Comparison of ENCODE assay signal across 19 cellular contexts in genomic region chr17:72699566-72699965, GRCh38.
DNase-seq lines count a peak whose midpoint lies in the region; ATAC-seq and TF ChIP-seq lines count a peak whose summit lies in the region.
"Had no signal": no experiment of that assay in that cellular context is flagged by ENCODE, and none has a peak within 500 bp of the region (broad histone marks: within the 10 kb centered on the region; RNA-seq: fewer than 3 reads in every experiment).

No MANE protein-coding gene starts in this region.

- H2AK5ac ChIP-seq in mesendoderm (ENCODE audit: low read length), result no peak overlapping the region

- H3K4me1 ChIP-seq in right atrium auricular region (no peaks in the 10 kb centered on the region), testis (no peaks in the 10 kb centered on the region), mesendoderm (ENCODE audit: control insufficient read depth, low read depth, low read length) (no peaks in the 10 kb centered on the region), body of pancreas (no peaks in the 10 kb centered on the region)
- H3K4me1 ChIP-seq: gastroesophageal sphincter, left lung, upper lobe of right lung had no signal

- no peak overlapping the region for H3K9ac ChIP-seq in mesendoderm (ENCODE audit: low read length)

- H3K4ac ChIP-seq in mesendoderm (ENCODE audit: low read depth, low read length), result no peak overlapping the region

- no peak overlapping the region for H3K4me2 ChIP-seq in mesendoderm (ENCODE audit: low read length)

- WGBS in testis, 2 donors, result 47 to 75% methylated on average over 4 to 5 of the region's 5 CpGs
- WGBS in mesendoderm (ENCODE audit: extremely low coverage, insufficient coverage, low lambda C conversion rate), result no CpG with 5 or more reads among the region's 5 CpGs
- WGBS in body of pancreas, 2 donors, result 70 to 82% methylated on average over 4 to 5 of the region's 5 CpGs

- no peak for TF ChIP-seq POLR2A in testis (IDR thresholded peaks at IDR 0.05)
- TF ChIP-seq POLR2A in body of pancreas (IDR thresholded peaks at IDR 0.05), result no peak

- H2BK120ac ChIP-seq in mesendoderm (ENCODE audit: low read depth, low read length), result no peak overlapping the region

- no peaks in the 10 kb centered on the region for H3K79me2 ChIP-seq in mesendoderm (ENCODE audit: control insufficient read depth, insufficient read depth, low read length)

- intact Hi-C loops in left cardiac atrium (cut with DNase I), result no loop called here
- intact Hi-C loops in testis (cut with DNase I; ENCODE audit: low total_unique reads), result no loop called here
- intact Hi-C loops in body of pancreas (cut with DNase I), result loop anchor here (10.0 kb wide), 1 partner anchor 135 kb away; no protein-coding TSS in a partner anchor

- H3K79me1 ChIP-seq in mesendoderm (ENCODE audit: low read length), result no peaks in the 10 kb centered on the region

- no peaks in the 10 kb centered on the region for H3K36me3 ChIP-seq in right atrium auricular region
- no peaks in the 10 kb centered on the region for H3K36me3 ChIP-seq in testis (ENCODE audit: low read depth, missing control alignments)
- no peaks in the 10 kb centered on the region for H3K36me3 ChIP-seq in mesendoderm (ENCODE audit: control insufficient read depth, insufficient read depth, low read length)
- no peaks in the 10 kb centered on the region for H3K36me3 ChIP-seq in body of pancreas (replicated peaks in 1 of 2; ENCODE audit: insufficient read depth in 1 of 2, low read depth in 2 of 2)
- H3K36me3 ChIP-seq: left lung, SJSA1, upper lobe of right lung had no signal

- H3K18ac ChIP-seq in mesendoderm (ENCODE audit: low read length), result no peak overlapping the region

- no peak overlapping the region for H4K5ac ChIP-seq in mesendoderm (ENCODE audit: low read length)

- no peak overlapping the region for H3K23ac ChIP-seq in mesendoderm (ENCODE audit: low read length)

- DNase-seq in left cardiac atrium (peak; percentile 70), right atrium auricular region (ENCODE audit: low spot score) (no peak), astrocyte of the spinal cord (ENCODE audit: low read depth, low spot score) (peak; percentile 50), hypothalamus (lab: John Stamatoyannopoulos, UW) (peak in 37 of 51 donors; percentile 8 to 82 (median 48)), testis (peak; percentile 79), mesendoderm (no peak), body of pancreas (no peak)
- DNase-seq in stimulated activated CD4-positive, alpha-beta T cell treated with anti-CD3 and anti-CD28 coated beads, Interleukin-4, amount 100 ng/mL, for 1 hour, result no peak
- DNase-seq: activated CD8-positive, alpha-beta memory T cell treated with anti-CD3 and anti-CD28 coated beads, Interleukin-2, amount 10 ng/mL, durations not matched to agents 7 days and 5 days; activated naive CD4-positive, alpha-beta T cell treated with anti-CD3 and anti-CD28 coated beads, Interleukin-2, amount 10 ng/mL, durations not matched to agents 7 days and 5 days; dermis blood vessel endothelial cell; left lung; NCI-H1436; NCI-H748 treated with DMSO at 0.1 percent for 48 hours; stimulated activated CD4-positive, alpha-beta T cell treated with anti-CD3 and anti-CD28 coated beads, Interleukin-15, amount 100 ng/mL, for 24 hours; stimulated activated CD8-positive, alpha-beta memory T cell treated with anti-CD3 and anti-CD28 coated beads, Interleukin-4, amount 100 ng/mL, for 48 hours; upper lobe of right lung had no signal

- no peak for TF ChIP-seq CTCF in right atrium auricular region (IDR thresholded peaks at IDR 0.05)
- no peak for TF ChIP-seq CTCF in astrocyte of the spinal cord (IDR thresholded peaks at IDR 0.05; ENCODE audit: low read depth, low read length)
- no peak for TF ChIP-seq CTCF in testis (IDR thresholded peaks at IDR 0.05)
- TF ChIP-seq CTCF in body of pancreas (IDR thresholded peaks at IDR 0.05), result no peak

- H3K27ac ChIP-seq in right atrium auricular region (no peak overlapping the region), testis (peak overlapping the region; percentile 25 to 41), mesendoderm (ENCODE audit: low read depth, low read length) (no peak overlapping the region), body of pancreas (peak overlapping the region in 2 of 4 donors; percentile 2 to 9)
- H3K27ac ChIP-seq: gastroesophageal sphincter, left lung, SJSA1, upper lobe of right lung had no signal

- H3K4me3 ChIP-seq in right atrium auricular region (no peak overlapping the region), astrocyte of the spinal cord (ENCODE audit: low read depth, low read length) (no peak overlapping the region), testis (no peak overlapping the region), mesendoderm (ENCODE audit: low read length) (no peak overlapping the region), body of pancreas (no peak overlapping the region)
- H3K4me3 ChIP-seq: gastroesophageal sphincter, left lung, SJSA1, upper lobe of right lung had no signal

- no peak overlapping the region for H2BK5ac ChIP-seq in mesendoderm (ENCODE audit: low read length)

- H2BK15ac ChIP-seq in mesendoderm (replicated peaks; ENCODE audit: low read depth), result no peak overlapping the region

- H3K27me3 ChIP-seq in right atrium auricular region, result no peaks in the 10 kb centered on the region
- H3K27me3 ChIP-seq in testis, result no peaks in the 10 kb centered on the region
- no peaks in the 10 kb centered on the region for H3K27me3 ChIP-seq in mesendoderm (ENCODE audit: insufficient read depth, low read length, poor library complexity)
- H3K27me3 ChIP-seq in body of pancreas, result no peaks in the 10 kb centered on the region
- H3K27me3 ChIP-seq: gastroesophageal sphincter, left lung, SJSA1, upper lobe of right lung had no signal

- H3K9me3 ChIP-seq in right atrium auricular region (no peaks in the 10 kb centered on the region), testis (no peaks in the 10 kb centered on the region), body of pancreas (no peaks in the 10 kb centered on the region)
- H3K9me3 ChIP-seq: gastroesophageal sphincter, left lung, upper lobe of right lung had no signal

- no peak overlapping the region for H3K56ac ChIP-seq in mesendoderm (ENCODE audit: low read length)

- ATAC-seq in left cardiac atrium (peak; percentile 67 to 90), body of pancreas (no peak)
- ATAC-seq: activated CD8-positive, alpha-beta memory T cell treated with anti-CD3 and anti-CD28 coated beads, Interleukin-2, amount 10 ng/mL, durations not matched to agents 7 days and 5 days; gastroesophageal sphincter; left lung; upper lobe of right lung had no signal

- in situ Hi-C loops in astrocyte of the spinal cord (cut with HindIII; ENCODE audit: low sequenced_read_pairs), result no loop called here

- H4K8ac ChIP-seq in mesendoderm (ENCODE audit: low read depth, low read length), result no peak overlapping the region

Comparison
In these comparisons a context has a peak if more than half of its experiments do, and no peak if none do; other contexts are left out.
1. DNase-seq: peak in left cardiac atrium (single experiment), astrocyte of the spinal cord (single experiment), hypothalamus (37 of 51) and testis (single experiment); none in right atrium auricular region (single experiment), stimulated activated CD4-positive, alpha-beta T cell treated with anti-CD3 and anti-CD28 coated beads, Interleukin-4, amount 100 ng/mL, for 1 hour (single experiment), mesendoderm (single experiment) and body of pancreas (0 of 4).
2. H3K27ac ChIP-seq: peak in testis (2 of 2); none in right atrium auricular region (0 of 2) and mesendoderm (single experiment).